8 cellular contexts compared by ENCODE assay signal in genomic region chr14:101809671-101810514, GRCh38. TPM values are rescaled to one million over a fixed set of nuclear protein-coding genes. Genes with fewer than 3 reads are reported as not detected.
A peak's percentile ranks its signal among the peaks of the same experiment; 100 is the strongest.
DNase-seq lines count a peak whose midpoint lies in the region; ATAC-seq lines count a peak whose summit lies in the region.

No MANE protein-coding gene starts in this region.

- H3K27me3 Mint-ChIP-seq in T-cell: no peaks in the 10 kb centered on the region

- H3K27ac Mint-ChIP-seq in T-cell: peak overlapping the region; percentile 98 to 100

- H3K36me3 ChIP-seq in aorta (ENCODE audit: control insufficient read depth in 1 of 2, insufficient read depth in 2 of 2, low read length in 1 of 2): peaks cover 0 to 2% of the 10 kb centered on the region in 2 donors

- no peaks in the 10 kb centered on the region for H3K9me3 ChIP-seq in aorta (ENCODE audit: control insufficient read depth, low read length)

- WGBS in aorta, 2 donors: 0% methylated on average over 23 of the region's 23 CpGs

- peak overlapping the region; percentile 89 to 96 for H3K27ac ChIP-seq in aorta (ENCODE audit: low read depth in 1 of 2, low read length in 2 of 2)

- DNase-seq in NCI-H146 (lab: John Stamatoyannopoulos, UW) (peak; percentile 88), T-cell (peak; percentile 61 to 96 (median 90)), amniotic stem cell (lab: John Stamatoyannopoulos, UW) (peak; percentile 88), left cardiac atrium (peak; percentile 85), posterior cingulate gyrus (peak; percentile 74 to 98 (median 84)), aorta (peak; percentile 89 to 93)

- CTCF ChIA-PET in T-cell (lab: Charles Lee): interaction anchor here (0.6 to 3.1 kb wide), 21 partner anchors 9 to 153 kb away, joined by 3 to 37 read pairs (median 5); no protein-coding TSS in a partner anchor

- peak; percentile 89 for ATAC-seq in GM18498 (IDR thresholded peaks at IDR 0.05; ENCODE audit: unreplicated experiment)
- peak; percentile 89 for ATAC-seq in HG02884 (IDR thresholded peaks at IDR 0.05; ENCODE audit: unreplicated experiment)
- peak; percentile 88 to 89 (median 88) for ATAC-seq in T-cell (replicated peaks in 1 of 4)
- peak; percentile 97 for ATAC-seq in left cardiac atrium
- ATAC-seq in aorta (ENCODE audit: low FRiP score): peak; percentile 96

- H3K4me1 ChIP-seq in aorta (ENCODE audit: control insufficient read depth in 1 of 2, insufficient read depth in 2 of 2, low read length in 2 of 2): no peaks in the 10 kb centered on the region

- H3K27me3 ChIP-seq in aorta (ENCODE audit: control insufficient read depth in 1 of 2, insufficient read depth in 2 of 2, low read length in 1 of 2): no peaks in the 10 kb centered on the region

- POLR2A ChIA-PET in T-cell (lab: Charles Lee): interaction anchor here (0.6 to 9.1 kb wide), 36 partner anchors 10 to 495 kb away, joined by 3 to 277 read pairs (median 5); partner anchors contain the start of gene MOK (in 1 of the 2)

- peaks cover 49 to 59% (median 52%) of the 10 kb centered on the region in 3 donors for H3K4me1 Mint-ChIP-seq in T-cell

- H3K4me3 Mint-ChIP-seq in T-cell: peak overlapping the region; percentile 92 to 94 (median 94)

- H3K36me3 Mint-ChIP-seq in T-cell: peaks cover 27% of the 10 kb centered on the region

- H3K9me3 Mint-ChIP-seq in T-cell: no peaks in the 10 kb centered on the region

- intact Hi-C loops in left cardiac atrium (cut with DNase I): no loop called here
- intact Hi-C loops in posterior cingulate gyrus (cut with DNase I): no loop called here
- intact Hi-C loops in aorta (cut with DNase I): loop anchor here (5.0 kb wide), 1 partner anchor 48 kb away; the partner anchor contains the start of gene PPP2R5C (in 2 of the 2)

- peak overlapping the region; percentile 78 to 88 for H3K4me3 ChIP-seq in aorta (ENCODE audit: low read length in 2 of 2)

RNA-seq across cellular contexts. Expression of gene PPP2R5C, which starts 48.4 kb away (rescaled TPM):
- 100 to 1,000 TPM; 435 to 627 (median 489) TPM for total RNA-seq in T-cell
- total RNA-seq in left cardiac atrium: 100 to 1,000 TPM; 126 to 142 TPM
- 100 to 1,000 TPM; 128 to 155 TPM for total RNA-seq in aorta
- polyA plus RNA-seq in aorta: 100 to 1,000 TPM in 1 of 2 donors, 10 to 100 TPM in 1; 64.0 to 102 TPM

Comparison
In these comparisons a context has a peak if more than half of its experiments do, and no peak if none do; other contexts are left out.
1. Peak in every context shown above with its lines: DNase-seq, ATAC-seq, H3K4me3 ChIP-seq and H3K27ac ChIP-seq.
2. intact Hi-C loops: an anchor here in aorta (5.0 kb wide); none called in left cardiac atrium and posterior cingulate gyrus.